Comparison of ENCODE assay signal across 13 cellular contexts in the genomic region with DNA sequence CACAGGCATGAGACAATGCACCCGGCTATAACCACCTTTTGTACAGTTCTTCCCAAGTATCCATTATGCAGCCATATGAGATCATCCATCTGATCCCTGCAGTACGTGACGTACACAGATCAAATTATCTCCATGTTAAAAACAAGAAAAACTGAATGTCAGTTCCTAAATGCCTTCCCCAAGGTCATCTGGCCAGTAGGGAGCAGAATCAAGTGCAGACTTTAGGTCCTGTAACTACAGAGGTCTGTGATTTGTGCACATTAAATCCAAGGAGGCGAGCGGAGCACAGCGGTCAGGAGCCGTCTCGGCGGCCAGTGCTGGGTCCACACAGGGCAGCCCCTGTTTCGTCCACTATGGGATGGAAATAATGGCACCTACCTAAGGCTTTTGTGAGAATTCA. TPM values are rescaled to one million over a fixed set of nuclear protein-coding genes. Genes with fewer than 3 reads are reported as not detected.
DNase-seq lines count a peak whose midpoint lies in the region; ATAC-seq and TF ChIP-seq lines count a peak whose summit lies in the region.
"Had no signal": no experiment of that assay in that cellular context is flagged by ENCODE, and none has a peak within 500 bp of the region (broad histone marks: within the 10 kb centered on the region; RNA-seq: fewer than 3 reads in every experiment).

No MANE protein-coding gene starts in this region.

- intact Hi-C loops in lower leg skin (cut with DNase I; ENCODE audit: low total_unique reads): no loop called here

- peaks cover 81% of the 10 kb centered on the region for H3K4me1 ChIP-seq in suprapubic skin

- 90% methylated on average over 10 of the region's 10 CpGs for WGBS in suprapubic skin
- WGBS in lower leg skin, 2 donors: 80 to 83% methylated on average over 10 of the region's 10 CpGs

- TF ChIP-seq CTCF in RWPE1 (conservative IDR thresholded peaks at IDR 0.05; ENCODE audit: low read depth) (no peak), chondrocyte (IDR thresholded peaks at IDR 0.05) (no peak), suprapubic skin (IDR thresholded peaks at IDR 0.05) (no peak), lower leg skin (IDR thresholded peaks at IDR 0.05) (no peak)

- ATAC-seq in HG03432 (IDR thresholded peaks at IDR 0.05; ENCODE audit: unreplicated experiment): no peak

- no peaks in the 10 kb centered on the region for H3K36me3 Mint-ChIP-seq in chondrocyte (ENCODE audit: low read depth)

- TF ChIP-seq POLR2A in suprapubic skin (IDR thresholded peaks at IDR 0.05): no peak
- no peak for TF ChIP-seq POLR2A in lower leg skin (IDR thresholded peaks at IDR 0.05)

- no peak for TF ChIP-seq EP300 in suprapubic skin (IDR thresholded peaks at IDR 0.05)

- CTCF ChIA-PET in RWPE1 (lab: Yijun Ruan, JAX): no interaction called here

- no peaks in the 10 kb centered on the region for H3K27me3 Mint-ChIP-seq in chondrocyte (ENCODE audit: low read depth)
- H3K27me3 Mint-ChIP-seq: CD4-positive, CD25-positive, alpha-beta regulatory T cell had no signal

- H3K9me3 ChIP-seq in suprapubic skin: no peaks in the 10 kb centered on the region
- H3K9me3 ChIP-seq: HAP-1 had no signal

- no peak overlapping the region for H3K27ac Mint-ChIP-seq in chondrocyte (ENCODE audit: unreplicated experiment)
- H3K27ac Mint-ChIP-seq: CD4-positive, CD25-positive, alpha-beta regulatory T cell; HFFc6 had no signal

- peaks cover 60% of the 10 kb centered on the region for H3K4me1 Mint-ChIP-seq in chondrocyte (ENCODE audit: low read depth)

- no peaks in the 10 kb centered on the region for H3K27me3 ChIP-seq in suprapubic skin

- POLR2A ChIA-PET in RWPE1 (lab: Yijun Ruan, JAX; ENCODE audit: low non-redundant PET): no interaction called here

- H3K36me3 ChIP-seq in suprapubic skin: no peaks in the 10 kb centered on the region

- H3K27ac ChIP-seq in RWPE1 (peak overlapping the region; percentile 11; the same call in 1 of the 2 replicates), suprapubic skin (peak overlapping the region; percentile 13)
- H3K27ac ChIP-seq: 22Rv1 had no signal

- no peak overlapping the region for H3K4me3 Mint-ChIP-seq in chondrocyte (ENCODE audit: unreplicated experiment)
- H3K4me3 Mint-ChIP-seq: CD4-positive, CD25-positive, alpha-beta regulatory T cell; HFFc6 had no signal

- H3K9me3 Mint-ChIP-seq in chondrocyte (ENCODE audit: low read depth): no peaks in the 10 kb centered on the region
- H3K9me3 Mint-ChIP-seq: CD4-positive, CD25-positive, alpha-beta regulatory T cell; HFFc6 had no signal

- DNase-seq in NCI-H2227 (lab: John Stamatoyannopoulos, UW; ENCODE audit: unreplicated experiment) (peak; percentile 17), NCI-H2227 treated with DMSO at 0.1 percent for 48 hours (lab: John Stamatoyannopoulos, UW) (no peak), RWPE1 (ENCODE audit: low spot score) (no peak), chondrocyte (ENCODE audit: low spot score) (peak; percentile 29), suprapubic skin (ENCODE audit: low spot score in 2 of 2) (no peak), Kasumi-1 (lab: John Stamatoyannopoulos, UW) (no peak), lower leg skin (ENCODE audit: low spot score in 2 of 2) (no peak)
- DNase-seq: CD4-positive, CD25-positive, alpha-beta regulatory T cell; HFFc6; IMR-90 had no signal

- no peak overlapping the region for H3K4me3 ChIP-seq in suprapubic skin
- no peak overlapping the region for H3K4me3 ChIP-seq in lower leg skin (ENCODE audit: low read depth, poor library complexity, severe bottlenecking)
- H3K4me3 ChIP-seq: HAP-1 had no signal

RNA-seq across cellular contexts. Expression of a gene that starts 23.6 kb away (rescaled TPM):
- total RNA-seq in chondrocyte (28.0 to 29.6 TPM (median 29.6 TPM) in 3 replicates), suprapubic skin (10 to 100 TPM; 21.8 to 64.0 (median 28.8) TPM), lower leg skin (10 to 100 TPM; 13.7 to 25.4 (median 23.6) TPM)

Comparison
In these comparisons a context has a peak if more than half of its experiments do, and no peak if none do; other contexts are left out.
1. DNase-seq: peak in NCI-H2227 (single experiment) and chondrocyte (single experiment); none in NCI-H2227 treated with DMSO at 0.1 percent for 48 hours (single experiment), RWPE1 (single experiment), suprapubic skin (0 of 2), Kasumi-1 (0 of 2) and lower leg skin (0 of 2).